Comparison of ENCODE assay signal across 10 cellular contexts in genomic region chr7:18770154-18770807, GRCh38.
DNase-seq lines count a peak whose midpoint lies in the region; ATAC-seq and TF ChIP-seq lines count a peak whose summit lies in the region.
"Had no signal": no experiment of that assay in that cellular context is flagged by ENCODE, and none has a peak within 500 bp of the region (broad histone marks: within the 10 kb centered on the region; RNA-seq: fewer than 3 reads in every experiment).

No MANE protein-coding gene starts in this region.

- no peak for TF ChIP-seq POLR2A in lower leg skin (IDR thresholded peaks at IDR 0.05)

- ATAC-seq in GM21528 (IDR thresholded peaks at IDR 0.05; ENCODE audit: low FRiP score, unreplicated experiment) (no peak), aorta (ENCODE audit: low FRiP score) (no peak)

- H3K9me3 ChIP-seq in aorta (ENCODE audit: control insufficient read depth, low read length) = no peaks in the 10 kb centered on the region

- no peak for TF ChIP-seq CTCF in lower leg skin (IDR thresholded peaks at IDR 0.05)

- H3K36me3 ChIP-seq in aorta (ENCODE audit: control insufficient read depth in 1 of 2, insufficient read depth in 2 of 2, low read length in 1 of 2) = no peaks in the 10 kb centered on the region

- intact Hi-C loops in lower leg skin (cut with DNase I; ENCODE audit: low total_unique reads) (no loop called here), aorta (cut with DNase I) (no loop called here)

- H3K4me1 ChIP-seq in aorta (ENCODE audit: control insufficient read depth in 1 of 2, insufficient read depth in 2 of 2, low read length in 2 of 2) = no peaks in the 10 kb centered on the region

- H3K4me3 ChIP-seq in lower leg skin (ENCODE audit: low read depth, poor library complexity, severe bottlenecking) (no peak overlapping the region), aorta (ENCODE audit: low read length in 2 of 2) (no peak overlapping the region)
- H3K4me3 ChIP-seq: lung had no signal

- H3K27me3 ChIP-seq in aorta (ENCODE audit: control insufficient read depth in 1 of 2, insufficient read depth in 2 of 2, low read length in 1 of 2) = no peaks in the 10 kb centered on the region

- DNase-seq in HPDE6-E6E7 (ENCODE audit: extremely low spot score) (peak; percentile 15), amniotic epithelial cell (ENCODE audit: low read depth) (peak; percentile 75), glomerular endothelial cell (ENCODE audit: extremely low read depth, low read depth, low spot score) (peak; percentile 27), smooth muscle cell of the brain vasculature (ENCODE audit: low read depth, low spot score) (peak; percentile 35), lower leg skin (ENCODE audit: low spot score in 2 of 2) (no peak), aorta (no peak)
- DNase-seq: activated naive CD4-positive, alpha-beta T cell treated with anti-CD3 and anti-CD28 coated beads for 36 hours; NCI-H2081 treated with DMSO at 0.1 percent for 48 hours had no signal

- WGBS in lower leg skin, 2 donors = 65 to 77% methylated on average over 7 of the region's 7 CpGs
- WGBS in aorta, 2 donors = 57 to 72% methylated on average over 7 of the region's 7 CpGs

- H3K27ac ChIP-seq in aorta (ENCODE audit: low read depth in 1 of 2, low read length in 2 of 2) = no peak overlapping the region

Comparison
In these comparisons a context has a peak if more than half of its experiments do, and no peak if none do; other contexts are left out.
1. DNase-seq: peak in HPDE6-E6E7 (single experiment), amniotic epithelial cell (single experiment), glomerular endothelial cell (single experiment) and smooth muscle cell of the brain vasculature (single experiment); none in lower leg skin (0 of 2) and aorta (0 of 2).